ENCODE assay signal across 11 cellular contexts in genomic region chr6:158762787-158763439, GRCh38. TPM values are rescaled to one million over a fixed set of nuclear protein-coding genes. Genes with fewer than 3 reads are reported as not detected.
DNase-seq lines count a peak whose midpoint lies in the region; ATAC-seq and TF ChIP-seq lines count a peak whose summit lies in the region.
"Had no signal": no experiment of that assay in that cellular context is flagged by ENCODE, and none has a peak within 500 bp of the region (broad histone marks: within the 10 kb centered on the region; RNA-seq: fewer than 3 reads in every experiment).

No MANE protein-coding gene starts in this region.

- no peaks in the 10 kb centered on the region for H3K27me3 Mint-ChIP-seq in activated T-cell treated with anti-CD3 and anti-CD28 coated beads, Interleukin-2, amount 50 U/mL, for 72 hours (ENCODE audit: low read depth)
- no peaks in the 10 kb centered on the region for H3K27me3 Mint-ChIP-seq in activated T-cell treated with anti-CD3 and anti-CD28 coated beads, Interleukin-2, amount 50 U/mL, for 4 hours (ENCODE audit: low read depth)
- no peaks in the 10 kb centered on the region for H3K27me3 Mint-ChIP-seq in activated B cell treated with CpG ODN at 0.5 μM for 24 hours

- H3K27ac Mint-ChIP-seq in activated T-cell treated with anti-CD3 and anti-CD28 coated beads, Interleukin-2, amount 50 U/mL, for 72 hours = peak overlapping the region; percentile 56
- peak overlapping the region; percentile 24 for H3K27ac Mint-ChIP-seq in activated B cell treated with CpG ODN at 0.5 μM for 24 hours

- H3K36me3 Mint-ChIP-seq in activated T-cell treated with anti-CD3 and anti-CD28 coated beads, Interleukin-2, amount 50 U/mL, for 72 hours (ENCODE audit: insufficient read depth in 2 of 2) = peaks cover 16 to 36% of the 10 kb centered on the region in 2 donors
- peaks cover 53% of the 10 kb centered on the region for H3K36me3 Mint-ChIP-seq in activated T-cell treated with anti-CD3 and anti-CD28 coated beads, Interleukin-2, amount 50 U/mL, for 4 hours (ENCODE audit: insufficient read depth)
- H3K36me3 Mint-ChIP-seq in activated B cell treated with CpG ODN at 0.5 μM for 24 hours (ENCODE audit: low read depth) = peaks cover 50% of the 10 kb centered on the region

- no peak for ATAC-seq in activated T-cell treated with anti-CD3 and anti-CD28 coated beads, Interleukin-2, amount 50 U/mL, for 72 hours (replicated peaks in 1 of 2)
- ATAC-seq in activated T-cell treated with anti-CD3 and anti-CD28 coated beads, Interleukin-2, amount 50 U/mL, for 4 hours = no peak
- ATAC-seq in activated B cell treated with CpG ODN at 0.5 μM for 24 hours (ENCODE audit: low read depth) = no peak
- ATAC-seq in left cardiac atrium = peak; percentile 3 to 17
- no peak for ATAC-seq in body of pancreas
- ATAC-seq in GM21717 (IDR thresholded peaks at IDR 0.05; ENCODE audit: unreplicated experiment) = no peak

- WGBS in testis, 2 donors = 51 to 59% methylated on average over 12 of the region's 12 CpGs
- 65 to 71% methylated on average over 12 of the region's 12 CpGs for WGBS in body of pancreas, 2 donors

- H3K27me3 ChIP-seq in testis (no peaks in the 10 kb centered on the region), body of pancreas (no peaks in the 10 kb centered on the region)

- H3K4me3 Mint-ChIP-seq in activated T-cell treated with anti-CD3 and anti-CD28 coated beads, Interleukin-2, amount 50 U/mL, for 72 hours = no peak overlapping the region
- no peak overlapping the region for H3K4me3 Mint-ChIP-seq in activated T-cell treated with anti-CD3 and anti-CD28 coated beads, Interleukin-2, amount 50 U/mL, for 4 hours
- H3K4me3 Mint-ChIP-seq in activated B cell treated with CpG ODN at 0.5 μM for 24 hours = no peak overlapping the region

- DNase-seq in activated T-cell treated with anti-CD3 and anti-CD28 coated beads, Interleukin-2, amount 50 U/mL, for 72 hours = no peak
- DNase-seq in activated T-cell treated with anti-CD3 and anti-CD28 coated beads, Interleukin-2, amount 50 U/mL, for 4 hours = no peak
- DNase-seq in activated B cell treated with CpG ODN at 0.5 μM for 24 hours (no peak), left cardiac atrium (peak; percentile 52), testis (peak; percentile 52), body of pancreas (no peak), epidermal melanocyte (ENCODE audit: insufficient read length, low spot score) (no peak)
- DNase-seq: Karpas-422, lower lobe of right lung had no signal

- H3K36me3 ChIP-seq in testis (ENCODE audit: low read depth, missing control alignments) (no peaks in the 10 kb centered on the region), body of pancreas (replicated peaks in 1 of 2; ENCODE audit: insufficient read depth in 1 of 2, low read depth in 2 of 2) (peaks cover 13 to 21% of the 10 kb centered on the region in 2 donors)

- CTCF ChIA-PET in activated B cell treated with CpG ODN at 0.5 μM for 24 hours (lab: Charles Lee) = interaction anchor here (1.0 to 1.2 kb wide), 2 partner anchors 207 to 210 kb away, joined by 3 read pairs; no protein-coding TSS in a partner anchor

- H3K9me3 ChIP-seq in testis (no peaks in the 10 kb centered on the region), body of pancreas (no peaks in the 10 kb centered on the region)
- H3K9me3 ChIP-seq: lower lobe of right lung had no signal

- H3K27ac ChIP-seq in testis (peak overlapping the region in 1 of 2 donors; percentile 50), body of pancreas (no peak overlapping the region)
- H3K27ac ChIP-seq: lower lobe of right lung, VCaP had no signal

- intact Hi-C loops in activated B cell treated with CpG ODN at 0.5 μM for 24 hours (cut with micrococcal nuclease) (no loop called here), left cardiac atrium (cut with DNase I) (no loop called here), testis (cut with DNase I; ENCODE audit: low total_unique reads) (no loop called here), body of pancreas (cut with DNase I) (no loop called here)

- TF ChIP-seq POLR2A in testis (IDR thresholded peaks at IDR 0.05) (no peak), body of pancreas (IDR thresholded peaks at IDR 0.05) (no peak)

- H3K4me3 ChIP-seq in testis (no peak overlapping the region), body of pancreas (no peak overlapping the region)
- H3K4me3 ChIP-seq: lower lobe of right lung had no signal

- no peaks in the 10 kb centered on the region for H3K9me3 Mint-ChIP-seq in activated T-cell treated with anti-CD3 and anti-CD28 coated beads, Interleukin-2, amount 50 U/mL, for 72 hours
- H3K9me3 Mint-ChIP-seq in activated T-cell treated with anti-CD3 and anti-CD28 coated beads, Interleukin-2, amount 50 U/mL, for 4 hours = no peaks in the 10 kb centered on the region
- no peaks in the 10 kb centered on the region for H3K9me3 Mint-ChIP-seq in activated B cell treated with CpG ODN at 0.5 μM for 24 hours

- POLR2A ChIA-PET in activated B cell treated with CpG ODN at 0.5 μM for 24 hours (lab: Charles Lee) = interaction anchor here (0.6 to 2.6 kb wide), 5 partner anchors 10 to 106 kb away, joined by 3 to 15 read pairs (median 3); no protein-coding TSS in a partner anchor

- TF ChIP-seq CTCF in activated B cell treated with CpG ODN at 0.5 μM for 24 hours (IDR thresholded peaks at IDR 0.05) = no peak
- TF ChIP-seq CTCF in testis (IDR thresholded peaks at IDR 0.05) = no peak
- TF ChIP-seq CTCF in body of pancreas (IDR thresholded peaks at IDR 0.05) = no peak

- H3K4me1 ChIP-seq in testis = peaks cover 12% of the 10 kb centered on the region
- H3K4me1 ChIP-seq in body of pancreas = peaks cover 16% of the 10 kb centered on the region
- H3K4me1 ChIP-seq: lower lobe of right lung had no signal

- H3K4me1 Mint-ChIP-seq in activated T-cell treated with anti-CD3 and anti-CD28 coated beads, Interleukin-2, amount 50 U/mL, for 72 hours (ENCODE audit: low read depth) = peaks cover under 1% of the 10 kb centered on the region
- no peaks in the 10 kb centered on the region for H3K4me1 Mint-ChIP-seq in activated T-cell treated with anti-CD3 and anti-CD28 coated beads, Interleukin-2, amount 50 U/mL, for 4 hours (ENCODE audit: low read depth)
- H3K4me1 Mint-ChIP-seq in activated B cell treated with CpG ODN at 0.5 μM for 24 hours = no peaks in the 10 kb centered on the region

RNA-seq across cellular contexts. Expression of gene EZR, which starts 56.3 kb away (rescaled TPM):
- 100 to 1,000 TPM; 167 to 177 TPM for total RNA-seq in activated T-cell treated with anti-CD3 and anti-CD28 coated beads, Interleukin-2, amount 50 U/mL, for 72 hours
- 100 to 1,000 TPM; 315 to 327 (median 324) TPM for total RNA-seq in activated T-cell treated with anti-CD3 and anti-CD28 coated beads, Interleukin-2, amount 50 U/mL, for 4 hours
- total RNA-seq in activated B cell treated with CpG ODN at 0.5 μM for 24 hours = 488 and 489 TPM in 2 replicates
- total RNA-seq in left cardiac atrium = 100 to 1,000 TPM; 140 to 217 TPM
- 100 to 1,000 TPM; 164 to 199 TPM for total RNA-seq in testis
- 129 TPM for polyA plus RNA-seq in testis (ENCODE audit: insufficient read depth, low read depth, low replicate concordance)
- total RNA-seq in body of pancreas = 100 to 1,000 TPM in 1 of 2 donors, 10 to 100 TPM in 1; 76.8 to 103 TPM

Comparison
In these comparisons a context has a peak if more than half of its experiments do, and no peak if none do; other contexts are left out.
1. ATAC-seq: peak in left cardiac atrium (2 of 2); none in activated T-cell treated with anti-CD3 and anti-CD28 coated beads, Interleukin-2, amount 50 U/mL, for 72 hours (0 of 2), activated T-cell treated with anti-CD3 and anti-CD28 coated beads, Interleukin-2, amount 50 U/mL, for 4 hours (0 of 2), activated B cell treated with CpG ODN at 0.5 μM for 24 hours (single experiment), body of pancreas (single experiment) and GM21717 (single experiment).
2. DNase-seq: peak in left cardiac atrium (single experiment) and testis (single experiment); none in activated T-cell treated with anti-CD3 and anti-CD28 coated beads, Interleukin-2, amount 50 U/mL, for 72 hours (0 of 2), activated T-cell treated with anti-CD3 and anti-CD28 coated beads, Interleukin-2, amount 50 U/mL, for 4 hours (single experiment), activated B cell treated with CpG ODN at 0.5 μM for 24 hours (single experiment), body of pancreas (0 of 4) and epidermal melanocyte (single experiment).